1 cellular context compared by ENCODE assay signal in the genomic region with DNA sequence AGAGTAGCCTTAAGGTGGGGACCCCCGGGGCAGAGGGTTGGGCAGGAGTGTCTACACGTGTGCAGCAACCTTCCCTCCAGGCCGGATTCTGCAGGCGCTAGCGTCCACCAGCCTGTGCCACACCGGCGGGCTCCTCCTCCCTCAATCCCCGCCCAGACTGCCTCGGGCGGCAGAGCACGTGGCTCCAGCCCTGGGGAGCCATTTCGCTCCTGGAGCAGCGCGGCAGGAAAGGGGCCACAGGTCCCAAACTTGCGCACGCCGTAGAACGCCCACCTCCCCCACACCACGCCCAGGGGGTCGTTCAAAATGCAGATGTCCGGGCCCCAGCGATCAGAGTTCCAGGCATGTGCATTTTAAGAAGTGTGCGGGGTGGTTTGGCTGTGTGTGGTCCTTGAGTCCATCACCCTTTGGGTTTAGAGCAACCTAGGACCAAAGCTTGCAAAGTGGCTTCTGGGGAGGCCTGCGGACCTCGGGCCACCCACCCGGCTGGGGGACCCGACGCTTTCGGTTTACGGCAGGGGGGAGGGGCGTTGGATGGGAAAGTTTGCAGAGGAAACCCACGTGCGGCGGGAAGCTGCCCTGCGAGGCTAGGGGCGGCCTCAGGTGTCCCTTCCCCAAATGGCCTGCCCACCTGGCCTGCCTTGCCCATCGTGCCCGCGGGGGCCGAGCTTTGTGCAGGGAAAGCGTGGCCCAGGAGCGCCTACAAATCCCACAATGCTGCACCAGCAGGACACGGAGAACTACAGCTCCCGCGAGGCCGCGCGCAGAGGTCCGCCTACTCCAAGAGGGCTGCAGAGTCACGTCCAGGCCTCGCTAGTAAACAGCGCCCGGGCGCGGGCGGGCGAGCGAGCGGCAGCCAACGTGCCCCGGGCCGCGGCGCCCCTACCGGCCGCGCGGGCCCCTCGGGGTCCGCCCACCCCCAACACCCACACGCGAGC.
A peak's percentile ranks its signal among the peaks of the same experiment; 100 is the strongest.
TF ChIP-seq lines count a peak whose summit lies in the region.

No MANE protein-coding gene starts in this region.

TF ChIP-seq in K562, 482 proteins besides CTCF, POLR2A, EP300 and RAD21 (continued from another document and continues in another):
- peak; percentile 99 for TF ChIP-seq MYC (IDR thresholded peaks at IDR 0.05; ENCODE audit: low read depth, low read length)
- TF ChIP-seq MYC (CRISPR knock-in tag; IDR thresholded peaks at IDR 0.05; ENCODE audit: borderline replicate concordance, low read depth) = peak; percentile 99
- TF ChIP-seq, protein P1, sequence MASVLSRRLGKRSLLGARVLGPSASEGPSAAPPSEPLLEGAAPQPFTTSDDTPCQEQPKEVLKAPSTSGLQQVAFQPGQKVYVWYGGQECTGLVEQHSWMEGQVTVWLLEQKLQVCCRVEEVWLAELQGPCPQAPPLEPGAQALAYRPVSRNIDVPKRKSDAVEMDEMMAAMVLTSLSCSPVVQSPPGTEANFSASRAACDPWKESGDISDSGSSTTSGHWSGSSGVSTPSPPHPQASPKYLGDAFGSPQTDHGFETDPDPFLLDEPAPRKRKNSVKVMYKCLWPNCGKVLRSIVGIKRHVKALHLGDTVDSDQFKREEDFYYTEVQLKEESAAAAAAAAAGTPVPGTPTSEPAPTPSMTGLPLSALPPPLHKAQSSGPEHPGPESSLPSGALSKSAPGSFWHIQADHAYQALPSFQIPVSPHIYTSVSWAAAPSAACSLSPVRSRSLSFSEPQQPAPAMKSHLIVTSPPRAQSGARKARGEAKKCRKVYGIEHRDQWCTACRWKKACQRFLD (CRISPR knock-in tag; IDR thresholded peaks at IDR 0.05) = peak; percentile 88
- TF ChIP-seq, protein P2, sequence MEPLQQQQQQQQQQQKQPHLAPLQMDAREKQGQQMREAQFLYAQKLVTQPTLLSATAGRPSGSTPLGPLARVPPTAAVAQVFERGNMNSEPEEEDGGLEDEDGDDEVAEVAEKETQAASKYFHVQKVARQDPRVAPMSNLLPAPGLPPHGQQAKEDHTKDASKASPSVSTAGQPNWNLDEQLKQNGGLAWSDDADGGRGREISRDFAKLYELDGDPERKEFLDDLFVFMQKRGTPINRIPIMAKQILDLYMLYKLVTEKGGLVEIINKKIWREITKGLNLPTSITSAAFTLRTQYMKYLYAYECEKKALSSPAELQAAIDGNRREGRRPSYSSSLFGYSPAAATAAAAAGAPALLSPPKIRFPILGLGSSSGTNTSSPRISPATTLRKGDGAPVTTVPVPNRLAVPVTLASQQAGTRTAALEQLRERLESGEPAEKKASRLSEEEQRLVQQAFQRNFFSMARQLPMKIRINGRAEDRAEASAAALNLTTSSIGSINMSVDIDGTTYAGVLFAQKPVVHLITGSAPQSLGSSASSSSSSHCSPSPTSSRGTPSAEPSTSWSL (CRISPR knock-in tag; IDR thresholded peaks at IDR 0.05; ENCODE audit: borderline replicate concordance) = no peak
- TF ChIP-seq COPS2 (conservative IDR thresholded peaks at IDR 0.05) = no peak
- TF ChIP-seq ZNF431 (CRISPR knock-in tag; IDR thresholded peaks at IDR 0.05) = no peak
- 0 out of 2 replicates have a peak, but pooled peaks have one; percentile 43 for TF ChIP-seq PML (IDR thresholded peaks at IDR 0.05; ENCODE audit: low read length)
- TF ChIP-seq HMG20B (CRISPR knock-in tag; IDR thresholded peaks at IDR 0.05) = no peak
- TF ChIP-seq OTX1 (CRISPR knock-in tag; IDR thresholded peaks at IDR 0.05) = no peak
- TF ChIP-seq, protein P3, sequence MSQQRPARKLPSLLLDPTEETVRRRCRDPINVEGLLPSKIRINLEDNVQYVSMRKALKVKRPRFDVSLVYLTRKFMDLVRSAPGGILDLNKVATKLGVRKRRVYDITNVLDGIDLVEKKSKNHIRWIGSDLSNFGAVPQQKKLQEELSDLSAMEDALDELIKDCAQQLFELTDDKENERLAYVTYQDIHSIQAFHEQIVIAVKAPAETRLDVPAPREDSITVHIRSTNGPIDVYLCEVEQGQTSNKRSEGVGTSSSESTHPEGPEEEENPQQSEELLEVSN (IDR thresholded peaks at IDR 0.05; ENCODE audit: borderline replicate concordance in 1 of 2, extremely low read depth in 1 of 2, insufficient read depth in 1 of 2, insufficient read length in 1 of 2, low read depth in 1 of 2, low read length in 1 of 2, poor library complexity in 1 of 2, severe bottlenecking in 1 of 2) = peak; percentile 96 to 98
- TF ChIP-seq CTBP1 (IDR thresholded peaks at IDR 0.05; ENCODE audit: borderline replicate concordance) = peak; percentile 47
- TF ChIP-seq, protein P4, sequence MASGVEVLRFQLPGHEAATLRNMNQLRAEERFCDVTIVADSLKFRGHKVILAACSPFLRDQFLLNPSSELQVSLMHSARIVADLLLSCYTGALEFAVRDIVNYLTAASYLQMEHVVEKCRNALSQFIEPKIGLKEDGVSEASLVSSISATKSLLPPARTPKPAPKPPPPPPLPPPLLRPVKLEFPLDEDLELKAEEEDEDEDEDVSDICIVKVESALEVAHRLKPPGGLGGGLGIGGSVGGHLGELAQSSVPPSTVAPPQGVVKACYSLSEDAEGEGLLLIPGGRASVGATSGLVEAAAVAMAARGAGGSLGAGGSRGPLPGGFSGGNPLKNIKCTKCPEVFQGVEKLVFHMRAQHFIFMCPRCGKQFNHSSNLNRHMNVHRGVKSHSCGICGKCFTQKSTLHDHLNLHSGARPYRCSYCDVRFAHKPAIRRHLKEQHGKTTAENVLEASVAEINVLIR (CRISPR knock-in tag; IDR thresholded peaks at IDR 0.05) = no peak
- no peak for TF ChIP-seq ZBTB2 (IDR thresholded peaks at IDR 0.05)
- TF ChIP-seq NCOA6 (IDR thresholded peaks at IDR 0.05) = no peak
- TF ChIP-seq, protein P5, sequence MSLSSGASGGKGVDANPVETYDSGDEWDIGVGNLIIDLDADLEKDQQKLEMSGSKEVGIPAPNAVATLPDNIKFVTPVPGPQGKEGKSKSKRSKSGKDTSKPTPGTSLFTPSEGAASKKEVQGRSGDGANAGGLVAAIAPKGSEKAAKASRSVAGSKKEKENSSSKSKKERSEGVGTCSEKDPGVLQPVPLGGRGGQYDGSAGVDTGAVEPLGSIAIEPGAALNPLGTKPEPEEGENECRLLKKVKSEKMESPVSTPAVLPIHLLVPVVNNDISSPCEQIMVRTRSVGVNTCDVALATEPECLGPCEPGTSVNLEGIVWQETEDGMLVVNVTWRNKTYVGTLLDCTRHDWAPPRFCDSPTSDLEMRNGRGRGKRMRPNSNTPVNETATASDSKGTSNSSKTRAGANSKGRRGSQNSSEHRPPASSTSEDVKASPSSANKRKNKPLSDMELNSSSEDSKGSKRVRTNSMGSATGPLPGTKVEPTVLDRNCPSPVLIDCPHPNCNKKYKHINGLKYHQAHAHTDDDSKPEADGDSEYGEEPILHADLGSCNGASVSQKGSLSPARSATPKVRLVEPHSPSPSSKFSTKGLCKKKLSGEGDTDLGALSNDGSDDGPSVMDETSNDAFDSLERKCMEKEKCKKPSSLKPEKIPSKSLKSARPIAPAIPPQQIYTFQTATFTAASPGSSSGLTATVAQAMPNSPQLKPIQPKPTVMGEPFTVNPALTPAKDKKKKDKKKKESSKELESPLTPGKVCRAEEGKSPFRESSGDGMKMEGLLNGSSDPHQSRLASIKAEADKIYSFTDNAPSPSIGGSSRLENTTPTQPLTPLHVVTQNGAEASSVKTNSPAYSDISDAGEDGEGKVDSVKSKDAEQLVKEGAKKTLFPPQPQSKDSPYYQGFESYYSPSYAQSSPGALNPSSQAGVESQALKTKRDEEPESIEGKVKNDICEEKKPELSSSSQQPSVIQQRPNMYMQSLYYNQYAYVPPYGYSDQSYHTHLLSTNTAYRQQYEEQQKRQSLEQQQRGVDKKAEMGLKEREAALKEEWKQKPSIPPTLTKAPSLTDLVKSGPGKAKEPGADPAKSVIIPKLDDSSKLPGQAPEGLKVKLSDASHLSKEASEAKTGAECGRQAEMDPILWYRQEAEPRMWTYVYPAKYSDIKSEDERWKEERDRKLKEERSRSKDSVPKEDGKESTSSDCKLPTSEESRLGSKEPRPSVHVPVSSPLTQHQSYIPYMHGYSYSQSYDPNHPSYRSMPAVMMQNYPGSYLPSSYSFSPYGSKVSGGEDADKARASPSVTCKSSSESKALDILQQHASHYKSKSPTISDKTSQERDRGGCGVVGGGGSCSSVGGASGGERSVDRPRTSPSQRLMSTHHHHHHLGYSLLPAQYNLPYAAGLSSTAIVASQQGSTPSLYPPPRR (CRISPR knock-in tag; IDR thresholded peaks at IDR 0.05; ENCODE audit: borderline replicate concordance) = 0 out of 2 replicates have a peak, but pooled peaks have one; percentile 20
- peak; percentile 71 for TF ChIP-seq PCBP1 (IDR thresholded peaks at IDR 0.05; ENCODE audit: low read depth, low read length, poor library complexity, severe bottlenecking)
- no peak for TF ChIP-seq ZNF766 (CRISPR knock-in tag; conservative IDR thresholded peaks at IDR 0.05)
- TF ChIP-seq ZFP36 (IDR thresholded peaks at IDR 0.05; ENCODE audit: low read depth, low read length, partially characterized antibody) = no peak
- peak; percentile 97 for TF ChIP-seq L3MBTL2 (IDR thresholded peaks at IDR 0.05)
- TF ChIP-seq XRCC4 (IDR thresholded peaks at IDR 0.05; ENCODE audit: extremely low read depth, insufficient read depth, insufficient read length) = no peak
- no peak for TF ChIP-seq IFI16 (CRISPR knock-in tag; IDR thresholded peaks at IDR 0.05)
- no peak for TF ChIP-seq SRSF1 (IDR thresholded peaks at IDR 0.05; ENCODE audit: low read depth, low read length)
- TF ChIP-seq, protein P6, sequence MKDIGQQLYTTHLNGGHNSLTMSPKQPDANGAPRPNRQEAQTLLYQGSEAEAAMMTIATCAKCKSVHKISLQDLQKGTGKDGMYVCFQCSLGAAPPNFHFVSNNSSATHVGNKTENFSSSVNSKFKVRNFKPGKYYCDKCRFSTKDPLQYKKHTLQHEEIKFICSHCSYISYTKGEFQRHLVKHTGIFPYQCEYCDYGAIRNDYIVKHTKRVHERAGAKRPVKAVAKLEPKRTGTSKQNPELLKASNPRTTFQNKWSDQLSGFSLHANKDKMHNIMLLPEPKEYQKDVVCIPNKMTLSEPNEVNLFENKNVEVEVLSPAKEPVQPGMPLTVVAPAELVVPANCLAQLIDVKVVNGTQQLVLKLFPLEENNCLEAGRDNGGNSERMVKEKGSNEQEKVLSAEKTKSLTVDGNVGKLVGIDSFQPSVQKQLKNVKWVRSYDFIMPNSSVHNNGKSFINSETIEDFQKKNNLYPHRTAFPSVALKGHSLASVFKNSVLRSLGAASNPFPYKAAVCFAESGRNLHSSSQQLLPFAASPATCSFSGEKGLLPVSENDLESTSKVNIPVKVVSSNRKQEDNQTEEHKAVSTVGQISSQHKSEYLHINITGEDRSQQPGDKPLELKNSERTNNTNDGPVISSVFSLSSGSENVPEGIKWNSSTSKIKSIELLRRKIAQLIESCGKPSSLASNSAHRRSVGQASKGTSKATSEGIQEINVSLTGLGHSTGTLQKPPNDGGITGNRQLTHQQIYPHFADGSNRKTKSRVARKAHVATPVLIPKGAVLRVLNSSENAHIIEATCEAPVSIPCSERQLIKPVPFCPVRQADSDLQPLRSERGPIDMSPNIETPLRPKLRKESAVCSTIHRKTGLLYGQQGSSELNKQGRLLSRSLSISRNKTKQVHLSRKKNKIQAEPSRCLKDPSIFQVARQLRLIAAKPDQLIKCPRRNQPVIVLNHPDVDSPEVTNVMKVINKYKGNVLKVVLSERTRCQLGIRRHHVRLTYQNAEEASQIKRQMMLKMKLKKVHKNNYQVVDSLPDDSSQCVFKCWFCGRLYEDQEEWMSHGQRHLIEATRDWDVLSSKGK (CRISPR knock-in tag; IDR thresholded peaks at IDR 0.05) = no peak
- no peak; the same call in none of the 2 replicates for TF ChIP-seq ZC3H4 (CRISPR knock-in tag; IDR thresholded peaks at IDR 0.05; ENCODE audit: borderline replicate concordance)
- no peak for TF ChIP-seq SPI1 (IDR thresholded peaks at IDR 0.05; ENCODE audit: borderline replicate concordance, low read depth, low read length)
- peak; percentile 58 for TF ChIP-seq ATF7 (IDR thresholded peaks at IDR 0.05)
- no peak for TF ChIP-seq ELK3 (CRISPR knock-in tag; IDR thresholded peaks at IDR 0.05)
- TF ChIP-seq, protein P7, sequence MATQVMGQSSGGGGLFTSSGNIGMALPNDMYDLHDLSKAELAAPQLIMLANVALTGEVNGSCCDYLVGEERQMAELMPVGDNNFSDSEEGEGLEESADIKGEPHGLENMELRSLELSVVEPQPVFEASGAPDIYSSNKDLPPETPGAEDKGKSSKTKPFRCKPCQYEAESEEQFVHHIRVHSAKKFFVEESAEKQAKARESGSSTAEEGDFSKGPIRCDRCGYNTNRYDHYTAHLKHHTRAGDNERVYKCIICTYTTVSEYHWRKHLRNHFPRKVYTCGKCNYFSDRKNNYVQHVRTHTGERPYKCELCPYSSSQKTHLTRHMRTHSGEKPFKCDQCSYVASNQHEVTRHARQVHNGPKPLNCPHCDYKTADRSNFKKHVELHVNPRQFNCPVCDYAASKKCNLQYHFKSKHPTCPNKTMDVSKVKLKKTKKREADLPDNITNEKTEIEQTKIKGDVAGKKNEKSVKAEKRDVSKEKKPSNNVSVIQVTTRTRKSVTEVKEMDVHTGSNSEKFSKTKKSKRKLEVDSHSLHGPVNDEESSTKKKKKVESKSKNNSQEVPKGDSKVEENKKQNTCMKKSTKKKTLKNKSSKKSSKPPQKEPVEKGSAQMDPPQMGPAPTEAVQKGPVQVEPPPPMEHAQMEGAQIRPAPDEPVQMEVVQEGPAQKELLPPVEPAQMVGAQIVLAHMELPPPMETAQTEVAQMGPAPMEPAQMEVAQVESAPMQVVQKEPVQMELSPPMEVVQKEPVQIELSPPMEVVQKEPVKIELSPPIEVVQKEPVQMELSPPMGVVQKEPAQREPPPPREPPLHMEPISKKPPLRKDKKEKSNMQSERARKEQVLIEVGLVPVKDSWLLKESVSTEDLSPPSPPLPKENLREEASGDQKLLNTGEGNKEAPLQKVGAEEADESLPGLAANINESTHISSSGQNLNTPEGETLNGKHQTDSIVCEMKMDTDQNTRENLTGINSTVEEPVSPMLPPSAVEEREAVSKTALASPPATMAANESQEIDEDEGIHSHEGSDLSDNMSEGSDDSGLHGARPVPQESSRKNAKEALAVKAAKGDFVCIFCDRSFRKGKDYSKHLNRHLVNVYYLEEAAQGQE (CRISPR knock-in tag; IDR thresholded peaks at IDR 0.05; ENCODE audit: low read depth) = no peak
- TF ChIP-seq POLR2AphosphoS2 (IDR thresholded peaks at IDR 0.05; ENCODE audit: low read length) = no peak
- TF ChIP-seq ZNF77 (CRISPR knock-in tag; IDR thresholded peaks at IDR 0.05) = no peak
- TF ChIP-seq CCAR2 (IDR thresholded peaks at IDR 0.05; ENCODE audit: low read depth, low read length) = no peak
- no peak for TF ChIP-seq SETDB1 (IDR thresholded peaks at IDR 0.05; ENCODE audit: low read length)
- TF ChIP-seq TAF15 (IDR thresholded peaks at IDR 0.05; ENCODE audit: low read depth, low read length) = no peak
- TF ChIP-seq NFATC3 (IDR thresholded peaks at IDR 0.05) = no peak
- no peak for TF ChIP-seq ESRRB (CRISPR knock-in tag; IDR thresholded peaks at IDR 0.05; ENCODE audit: borderline replicate concordance)
